In genomic region chr7:77797734-77798393, GRCh38 we compare ENCODE assay signal across 8 cellular contexts. TPM values are rescaled to one million over a fixed set of nuclear protein-coding genes. Genes with fewer than 3 reads are reported as not detected.
DNase-seq lines count a peak whose midpoint lies in the region; ATAC-seq and TF ChIP-seq lines count a peak whose summit lies in the region.

No MANE protein-coding gene starts in this region.

- POLR2A ChIA-PET in PC-3 (lab: Charles Lee; ENCODE audit: unreplicated experiment), result no interaction called here
- POLR2A ChIA-PET in naive thymus-derived CD4-positive, alpha-beta T cell (lab: Charles Lee), result interaction anchor here (0.5 to 1.7 kb wide), 4 partner anchors 9 to 36 kb away, joined by 3 to 10 read pairs (median 4); no protein-coding TSS in a partner anchor

- peaks cover 1% of the 10 kb centered on the region for H3K27me3 Mint-ChIP-seq in endothelial cell (ENCODE audit: unreplicated experiment)
- H3K27me3 Mint-ChIP-seq in naive thymus-derived CD4-positive, alpha-beta T cell, result no peaks in the 10 kb centered on the region

- H3K79me2 ChIP-seq in PC-3 (ENCODE audit: low read length), result peaks cover 61% of the 10 kb centered on the region

- H3K9me3 Mint-ChIP-seq in endothelial cell (ENCODE audit: unreplicated experiment), result no peaks in the 10 kb centered on the region
- peaks cover 0 to 3% (median 0%) of the 10 kb centered on the region in 11 donors for H3K9me3 Mint-ChIP-seq in naive thymus-derived CD4-positive, alpha-beta T cell

- H3K27ac Mint-ChIP-seq in endothelial cell (ENCODE audit: unreplicated experiment), result peak overlapping the region; percentile 80
- peak overlapping the region; percentile 89 to 96 (median 94) for H3K27ac Mint-ChIP-seq in naive thymus-derived CD4-positive, alpha-beta T cell

- peak overlapping the region; percentile 53 for H3K27ac ChIP-seq in PC-3 (ENCODE audit: low read length)
- peak overlapping the region; percentile 73 for H3K27ac ChIP-seq in naive thymus-derived CD4-positive, alpha-beta T cell (ENCODE audit: low read depth, low read length)

- 0 out of 2 replicates have a peak, but pooled peaks cover 4% of the 10 kb centered on the region for H4K20me1 ChIP-seq in PC-3 (ENCODE audit: low read length)

- DNase-seq in activated gamma-delta T cell (lab: John Stamatoyannopoulos, UW), result peak; percentile 59
- DNase-seq in activated gamma-delta T cell treated with Interleukin-2 at 50 U/mL for 16 hours, result no peak
- DNase-seq in PC-3, result peak; percentile 6
- DNase-seq in endothelial cell (ENCODE audit: low spot score), result peak; percentile 42
- DNase-seq in naive thymus-derived CD4-positive, alpha-beta T cell, result no peak
- DNase-seq in stimulated activated CD4-positive, alpha-beta T cell treated with anti-CD3 and anti-CD28 coated beads, Interleukin-12 subunit alpha, Interleukin-12 subunit beta, amount 100 ng/mL, for 4 hours, result no peak
- no peak for DNase-seq in GF-D8 (lab: John Stamatoyannopoulos, UW)

- ATAC-seq in HG02759 (IDR thresholded peaks at IDR 0.05; ENCODE audit: unreplicated experiment), result peak; percentile 31
- ATAC-seq in PC-3, result peak; percentile 12
- ATAC-seq in naive thymus-derived CD4-positive, alpha-beta T cell, result peak; percentile 31

- peaks cover 28% of the 10 kb centered on the region for H3K4me1 Mint-ChIP-seq in endothelial cell (ENCODE audit: unreplicated experiment)
- H3K4me1 Mint-ChIP-seq in naive thymus-derived CD4-positive, alpha-beta T cell, result peaks cover 47 to 77% (median 72%) of the 10 kb centered on the region in 7 donors

- peak overlapping the region; percentile 86 for H3K4me3 ChIP-seq in PC-3 (ENCODE audit: low read length)
- H3K4me3 ChIP-seq in naive thymus-derived CD4-positive, alpha-beta T cell (ENCODE audit: low read length), result peak overlapping the region; percentile 85

- no peaks in the 10 kb centered on the region for H3F3A ChIP-seq in PC-3 (ENCODE audit: low read length, unreplicated experiment)

- TF ChIP-seq CTCF in PC-3 (conservative IDR thresholded peaks at IDR 0.05; ENCODE audit: low read depth, low read length) (no peak), endothelial cell (IDR thresholded peaks at IDR 0.05; ENCODE audit: unreplicated experiment) (no peak)

- CTCF ChIA-PET in PC-3 (lab: Charles Lee), result interaction anchor here (0.5 to 1.0 kb wide), 3 partner anchors 14 to 99 kb away, joined by 3 to 13 read pairs (median 3); no protein-coding TSS in a partner anchor
- CTCF ChIA-PET in naive thymus-derived CD4-positive, alpha-beta T cell (lab: Charles Lee), result interaction anchor here (1.8 kb wide), 1 partner anchor 43 kb away, joined by 5 read pairs; no protein-coding TSS in a partner anchor

- no peaks in the 10 kb centered on the region for H3K9me3 ChIP-seq in PC-3 (ENCODE audit: low read length)
- no peaks in the 10 kb centered on the region for H3K9me3 ChIP-seq in naive thymus-derived CD4-positive, alpha-beta T cell (ENCODE audit: control insufficient read depth in 2 of 3, low read length in 3 of 3)

- peak overlapping the region; percentile 90 for H3K4me2 ChIP-seq in PC-3 (ENCODE audit: low read length)

- H3K36me3 ChIP-seq in PC-3 (ENCODE audit: low read depth, low read length), result no peaks in the 10 kb centered on the region
- peaks cover 0 to 15% (median 0%) of the 10 kb centered on the region in 3 experiments for H3K36me3 ChIP-seq in naive thymus-derived CD4-positive, alpha-beta T cell (ENCODE audit: control insufficient read depth in 2 of 3, insufficient read depth in 3 of 3, low read length in 3 of 3)

- H3K36me3 Mint-ChIP-seq in endothelial cell (ENCODE audit: low read depth, unreplicated experiment), result no peaks in the 10 kb centered on the region
- peaks cover 0 to 29% (median 6%) of the 10 kb centered on the region in 5 donors for H3K36me3 Mint-ChIP-seq in naive thymus-derived CD4-positive, alpha-beta T cell

- intact Hi-C loops in PC-3 (cut with micrococcal nuclease), result loop anchor here (1.0 to 2.0 kb wide), 2 partner anchors 102 to 135 kb away; partner anchors contain the start of gene RSBN1L
- intact Hi-C loops in naive thymus-derived CD4-positive, alpha-beta T cell (cut with micrococcal nuclease), result loop anchor here (1.0 to 10.0 kb wide), 11 partner anchors 9 to 675 kb away; partner anchors contain the start of genes RSBN1L (in 2 of the 2), CCDC146 (in 1 of the 2) and GSAP (in 1 of the 2)

- H2AFZ ChIP-seq in PC-3 (ENCODE audit: low read length), result peak overlapping the region; percentile 93

- TSS peak; percentile 83 for BruUV-seq in PC-3 (replicated peaks; lab: Mats Ljungman, UMichigan)

- H3K9me2 ChIP-seq in PC-3 (replicated peaks; ENCODE audit: low read length), result no peaks in the 10 kb centered on the region

- H3K4me1 ChIP-seq in PC-3 (ENCODE audit: insufficient read depth, low read length), result peaks cover 19% of the 10 kb centered on the region
- peaks cover 38 to 46% of the 10 kb centered on the region in 2 donors for H3K4me1 ChIP-seq in naive thymus-derived CD4-positive, alpha-beta T cell (ENCODE audit: control insufficient read depth in 2 of 2, insufficient read depth in 2 of 2, low read length in 2 of 2)

- no peaks in the 10 kb centered on the region for H3K27me3 ChIP-seq in PC-3 (ENCODE audit: low read length)
- H3K27me3 ChIP-seq in naive thymus-derived CD4-positive, alpha-beta T cell (ENCODE audit: control insufficient read depth in 2 of 2, insufficient read depth in 2 of 2, low read length in 2 of 2), result no peaks in the 10 kb centered on the region

- peak overlapping the region; percentile 86 for H3K9ac ChIP-seq in PC-3 (ENCODE audit: low read length)

- H3K4me3 Mint-ChIP-seq in endothelial cell (ENCODE audit: unreplicated experiment), result peak overlapping the region; percentile 97
- H3K4me3 Mint-ChIP-seq in naive thymus-derived CD4-positive, alpha-beta T cell, result peak overlapping the region; percentile 87 to 99 (median 96)

RNA-seq across cellular contexts. Expression of gene TMEM60, which starts 0.4 kb away (rescaled TPM):
- total RNA-seq in PC-3 (2014; rRNA removed), result 6.9 and 8.1 TPM in 2 replicates
- total RNA-seq in endothelial cell (ENCODE audit: unreplicated experiment), result 9.5 TPM
- 10 to 100 TPM in 3 of 5 experiments, 1 to 10 TPM in 2; 3.7 to 16.9 (median 12.0) TPM for total RNA-seq in naive thymus-derived CD4-positive, alpha-beta T cell
- 10 to 100 TPM in 1 of 2 donors, 1 to 10 TPM in 1; 9.7 to 22.8 TPM for polyA plus RNA-seq in naive thymus-derived CD4-positive, alpha-beta T cell

RNA-seq across cellular contexts. Expression of gene PHTF2, which starts 0.7 kb away (rescaled TPM):
- total RNA-seq in PC-3 (2014; rRNA removed) (13.9 and 20.4 TPM in 2 replicates), endothelial cell (ENCODE audit: unreplicated experiment) (10.3 TPM)
- 10 to 100 TPM; 17.6 to 42.1 (median 22.4) TPM for total RNA-seq in naive thymus-derived CD4-positive, alpha-beta T cell
- polyA plus RNA-seq in naive thymus-derived CD4-positive, alpha-beta T cell, result 1 to 10 TPM; 5.9 to 8.3 TPM

Comparison
In these comparisons a context has a peak if more than half of its experiments do, and no peak if none do; other contexts are left out.
1. DNase-seq: peak in activated gamma-delta T cell (single experiment), PC-3 (single experiment) and endothelial cell (single experiment); none in activated gamma-delta T cell treated with Interleukin-2 at 50 U/mL for 16 hours (single experiment), naive thymus-derived CD4-positive, alpha-beta T cell (0 of 9), stimulated activated CD4-positive, alpha-beta T cell treated with anti-CD3 and anti-CD28 coated beads, Interleukin-12 subunit alpha, Interleukin-12 subunit beta, amount 100 ng/mL, for 4 hours (single experiment) and GF-D8 (single experiment).
2. Peak in every context shown above with its lines, with median percentiles within 50 percentile points of each other: ATAC-seq.